Comparison of ENCODE assay signal across 25 cellular contexts in genomic region chr13:110424596-110425443, GRCh38.
DNase-seq lines count a peak whose midpoint lies in the region; ATAC-seq and TF ChIP-seq lines count a peak whose summit lies in the region.
"Had no signal": no experiment of that assay in that cellular context is flagged by ENCODE, and none has a peak within 500 bp of the region (broad histone marks: within the 10 kb centered on the region; RNA-seq: fewer than 3 reads in every experiment).

No MANE protein-coding gene starts in this region.

- DNase-seq in Right ventricle myocardium inferior (ENCODE audit: missing footprints) (peak; percentile 65), Right ventricle myocardium superior (no peak), hepatocyte (ENCODE audit: low spot score) (peak; percentile 35), sciatic nerve (ENCODE audit: low spot score) (peak; percentile 48)
- DNase-seq: activated CD4-positive, alpha-beta T cell treated with anti-CD3 and anti-CD28 coated beads, Interleukin-2, amount 10 ng/mL, durations not matched to agents 7 days and 5 days; amniotic stem cell; CD4-positive, alpha-beta T cell; erythroblast; left lung; MM.1S; NCI-H1417 treated with DMSO at 0.1 percent for 48 hours; NCI-H2029 treated with DMSO at 0.1 percent for 48 hours; NCI-H226; NCI-H774; right lobe of liver; stimulated activated CD4-positive, alpha-beta T cell treated with anti-CD3 and anti-CD28 coated beads, Interleukin-15, amount 100 ng/mL, for 24 hours; stimulated activated CD4-positive, alpha-beta T cell treated with anti-CD3 and anti-CD28 coated beads, Interleukin-4, amount 100 ng/mL, for 4 hours; T-cell had no signal

- intact Hi-C loops in Right ventricle myocardium inferior (cut with DNase I), result no loop called here
- intact Hi-C loops in Right ventricle myocardium superior (cut with DNase I), result no loop called here
- intact Hi-C loops in sciatic nerve (cut with DNase I), result no loop called here

- H3K9me2 ChIP-seq in hepatocyte (replicated peaks; ENCODE audit: insufficient read depth), result no peaks in the 10 kb centered on the region

- no peak for TF ChIP-seq CTCF in hepatocyte (IDR thresholded peaks at IDR 0.05; ENCODE audit: poor library complexity)

- no peaks in the 10 kb centered on the region for H3K9me3 ChIP-seq in hepatocyte (ENCODE audit: low read depth)
- H3K9me3 ChIP-seq: breast epithelium, left lung, neutrophil, right lobe of liver had no signal

- ATAC-seq in Right ventricle myocardium inferior, result no peak
- no peak for ATAC-seq in Right ventricle myocardium superior (ENCODE audit: poor library complexity)
- no peak for ATAC-seq in sciatic nerve
- ATAC-seq in GM19328 (IDR thresholded peaks at IDR 0.05; ENCODE audit: unreplicated experiment), result no peak
- no peak for ATAC-seq in HG03432 (IDR thresholded peaks at IDR 0.05; ENCODE audit: unreplicated experiment)
- no peak for ATAC-seq in GM21447 (IDR thresholded peaks at IDR 0.05; ENCODE audit: unreplicated experiment)
- ATAC-seq in HG02884 (IDR thresholded peaks at IDR 0.05; ENCODE audit: unreplicated experiment), result no peak
- ATAC-seq: left lung, right lobe of liver, T-cell had no signal

- H3K4me1 ChIP-seq in hepatocyte (ENCODE audit: insufficient read depth), result peaks cover 6% of the 10 kb centered on the region
- H3K4me1 ChIP-seq: breast epithelium had no signal

- no peaks in the 10 kb centered on the region for H3K79me2 ChIP-seq in hepatocyte

- H2AFZ ChIP-seq in hepatocyte, result no peak overlapping the region

- no peak overlapping the region for H3K4me3 ChIP-seq in hepatocyte
- H3K4me3 ChIP-seq: breast epithelium, left lung, right lobe of liver had no signal

- H3K27me3 ChIP-seq in hepatocyte, result no peaks in the 10 kb centered on the region
- H3K27me3 ChIP-seq: breast epithelium, right lobe of liver had no signal

- 55% methylated on average over 26 of the region's 26 CpGs for whole genome bisulfite sequencing in hepatocyte (ENCODE audit: low lambda C conversion rate, missing lambda C conversion rate)

- H3K4me2 ChIP-seq in hepatocyte, result peak overlapping the region; percentile 54
- H3K4me2 ChIP-seq: KMS-11 had no signal

- no peaks in the 10 kb centered on the region for H4K20me1 ChIP-seq in hepatocyte (ENCODE audit: insufficient read depth, poor library complexity, severe bottlenecking)

- H3K27ac ChIP-seq in hepatocyte, result peak overlapping the region; percentile 73
- H3K27ac ChIP-seq: breast epithelium, KMS-11, left lung, neutrophil, right lobe of liver had no signal

- H3K36me3 ChIP-seq in hepatocyte (replicated peaks; ENCODE audit: insufficient read depth, low read depth), result no peaks in the 10 kb centered on the region
- H3K36me3 ChIP-seq: breast epithelium, neutrophil, right lobe of liver had no signal
